In the genomic region with DNA sequence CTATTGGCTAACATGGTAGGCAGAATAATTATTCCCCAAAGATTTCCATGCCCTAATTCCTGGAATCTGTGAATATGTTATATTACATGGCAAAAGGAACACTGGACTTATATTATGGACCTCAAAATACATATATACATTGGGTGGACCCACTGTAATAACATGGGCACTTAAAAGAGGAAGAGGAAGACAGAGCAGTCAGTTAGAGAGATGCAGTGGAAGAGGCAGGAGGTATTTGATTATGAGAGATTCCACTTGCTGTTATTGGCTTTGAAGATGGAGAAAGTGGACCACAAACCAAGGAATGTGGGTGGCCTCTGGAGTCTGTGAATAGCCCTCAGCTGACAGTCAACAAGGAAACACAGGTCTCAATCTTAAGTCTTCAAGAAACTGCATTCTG, we compare ENCODE assay signal across 1 cellular context.
TF ChIP-seq lines count a peak whose summit lies in the region.

No MANE protein-coding gene starts in this region.

TF ChIP-seq in GM12891, 5 proteins besides CTCF, POLR2A, EP300 and RAD21 (continued from another document):
- no peak for TF ChIP-seq POU2F2 (IDR thresholded peaks at IDR 0.05; ENCODE audit: low read depth, low read length)
- TF ChIP-seq TAF1 (IDR thresholded peaks at IDR 0.05; ENCODE audit: low read depth, low read length): no peak
- TF ChIP-seq PAX5 (IDR thresholded peaks at IDR 0.05; ENCODE audit: insufficient read depth, low read length, severe bottlenecking): no peak
TF ChIP-seq in GM12891: peak in this region for 1.
